ENCODE assay signal across 8 cellular contexts in genomic region chr1:23799570-23800395, GRCh38. TPM values are rescaled to one million over a fixed set of nuclear protein-coding genes. Genes with fewer than 3 reads are reported as not detected.
DNase-seq lines count a peak whose midpoint lies in the region; ATAC-seq and TF ChIP-seq lines count a peak whose summit lies in the region.

No MANE protein-coding gene starts in this region.

- 6% methylated on average over 3 of the region's 47 CpGs; no CpG with 5 or more reads in 1 of the 2 donors for WGBS in gastroesophageal sphincter (ENCODE audit: low coverage in 1 of 2), 2 donors

- intact Hi-C loops in Caco-2 (cut with micrococcal nuclease; ENCODE audit: unreplicated experiment) = loop anchor here (1.0 to 10.0 kb wide), 3 partner anchors 8 to 225 kb away; partner anchors contain the start of gene LYPLA2
- intact Hi-C loops in activated T-helper 1 cell treated with anti-CD3 and anti-CD28 coated beads, Interleukin-12 subunit alpha, Interleukin-12 subunit beta, Interleukin-2, Interleukin-4 antibody, amounts not matched to agents 30 ng/mL and 10 ng/mL and 1 ng/mL, durations not matched to agents 14 hours and 24 hours and 36 hours (cut with micrococcal nuclease) = loop anchor here (1.0 to 5.0 kb wide), 9 partner anchors 8 to 1347 kb away; partner anchors contain the start of genes FUCA1, HMGCL, LYPLA2 and PITHD1

- TF ChIP-seq POLR2A in gastroesophageal sphincter (IDR thresholded peaks at IDR 0.05) = peak in 1 of 2 donors; percentile 25

- H3K27me3 Mint-ChIP-seq in Caco-2 (ENCODE audit: insufficient read depth, unreplicated experiment) = no peaks in the 10 kb centered on the region
- H3K27me3 Mint-ChIP-seq in activated T-helper 1 cell treated with anti-CD3 and anti-CD28 coated beads, Interleukin-12 subunit alpha, Interleukin-12 subunit beta, Interleukin-2, Interleukin-4 antibody, amounts not matched to agents 30 ng/mL and 10 ng/mL and 1 ng/mL, durations not matched to agents 14 hours and 24 hours and 36 hours (ENCODE audit: insufficient read depth) = peaks cover 2% of the 10 kb centered on the region
- H3K27me3 Mint-ChIP-seq in osteocyte (ENCODE audit: unreplicated experiment) = no peaks in the 10 kb centered on the region

- peak overlapping the region; percentile 96 for H3K4me3 ChIP-seq in Caco-2 (ENCODE audit: low read depth, low read length)
- H3K4me3 ChIP-seq in LNCaP clone FGC (ENCODE audit: low read depth, low read length) = peak overlapping the region; percentile 68
- H3K4me3 ChIP-seq in gastroesophageal sphincter = peak overlapping the region; percentile 47 to 78

- H3K4me1 ChIP-seq in Caco-2 = peaks cover 7% of the 10 kb centered on the region; the same call in 1 of the 2 replicates
- H3K4me1 ChIP-seq in gastroesophageal sphincter = peaks cover 0 to 27% (median 15%) of the 10 kb centered on the region in 3 donors

- BruUV-seq in Caco-2 (replicated peaks; lab: Mats Ljungman, UMichigan) = TSS peak; percentile 45

- peaks cover 40% of the 10 kb centered on the region for H3K36me3 Mint-ChIP-seq in Caco-2 (ENCODE audit: insufficient read depth, unreplicated experiment)
- H3K36me3 Mint-ChIP-seq in activated T-helper 1 cell treated with anti-CD3 and anti-CD28 coated beads, Interleukin-12 subunit alpha, Interleukin-12 subunit beta, Interleukin-2, Interleukin-4 antibody, amounts not matched to agents 30 ng/mL and 10 ng/mL and 1 ng/mL, durations not matched to agents 14 hours and 24 hours and 36 hours (ENCODE audit: low read depth) = peaks cover 16% of the 10 kb centered on the region
- H3K36me3 Mint-ChIP-seq in osteocyte (ENCODE audit: unreplicated experiment) = peaks cover 7% of the 10 kb centered on the region

- TF ChIP-seq CTCF in Caco-2 (IDR thresholded peaks at IDR 0.05; ENCODE audit: insufficient read depth in 1 of 2, low read depth in 1 of 2, low read length in 1 of 2, severe bottlenecking in 1 of 2, unreplicated experiment in 1 of 2) = no peak
- no peak for TF ChIP-seq CTCF in GM20000 (IDR thresholded peaks at IDR 0.05; ENCODE audit: extremely low read depth, missing control alignments)
- no peak for TF ChIP-seq CTCF in LNCaP clone FGC (IDR thresholded peaks at IDR 0.05; ENCODE audit: control insufficient read depth, extremely low read depth, insufficient read depth)
- no peak for TF ChIP-seq CTCF in gastroesophageal sphincter (IDR thresholded peaks at IDR 0.05)
- no peak for TF ChIP-seq CTCF in osteocyte (IDR thresholded peaks at IDR 0.05)

- DNase-seq in Caco-2 (peak; percentile 71 to 78), GM20000 (ENCODE audit: low spot score) (peak; percentile 83), LNCaP clone FGC (ENCODE audit: low read depth) (no peak), osteocyte (ENCODE audit: extremely low spot score, unreplicated experiment) (no peak), occipital lobe (lab: John Stamatoyannopoulos, UW) (no peak), NCI-H2107 treated with DMSO at 0.1 percent for 48 hours (lab: John Stamatoyannopoulos, UW; ENCODE audit: unreplicated experiment) (no peak)
- peak; percentile 18 for DNase-seq in activated T-helper 1 cell treated with anti-CD3 and anti-CD28 coated beads, Interleukin-12 subunit alpha, Interleukin-12 subunit beta, Interleukin-2, Interleukin-4 antibody, amounts not matched to agents 30 ng/mL and 10 ng/mL and 1 ng/mL, durations not matched to agents 14 hours and 24 hours and 36 hours (ENCODE audit: low spot score)

- no peaks in the 10 kb centered on the region for H3K4me1 Mint-ChIP-seq in Caco-2 (ENCODE audit: low read depth, unreplicated experiment)
- peaks cover 13% of the 10 kb centered on the region for H3K4me1 Mint-ChIP-seq in activated T-helper 1 cell treated with anti-CD3 and anti-CD28 coated beads, Interleukin-12 subunit alpha, Interleukin-12 subunit beta, Interleukin-2, Interleukin-4 antibody, amounts not matched to agents 30 ng/mL and 10 ng/mL and 1 ng/mL, durations not matched to agents 14 hours and 24 hours and 36 hours (ENCODE audit: low read depth)
- H3K4me1 Mint-ChIP-seq in osteocyte (ENCODE audit: unreplicated experiment) = peaks cover 15% of the 10 kb centered on the region

- H3K27ac Mint-ChIP-seq in Caco-2 (ENCODE audit: unreplicated experiment) (peak overlapping the region; percentile 96), osteocyte (ENCODE audit: unreplicated experiment) (peak overlapping the region; percentile 86)
- peak overlapping the region; percentile 88 for H3K27ac Mint-ChIP-seq in activated T-helper 1 cell treated with anti-CD3 and anti-CD28 coated beads, Interleukin-12 subunit alpha, Interleukin-12 subunit beta, Interleukin-2, Interleukin-4 antibody, amounts not matched to agents 30 ng/mL and 10 ng/mL and 1 ng/mL, durations not matched to agents 14 hours and 24 hours and 36 hours

- no peaks in the 10 kb centered on the region for H3K27me3 ChIP-seq in Caco-2 (replicated peaks; ENCODE audit: control insufficient read depth, insufficient read depth, low read length)
- no peaks in the 10 kb centered on the region for H3K27me3 ChIP-seq in gastroesophageal sphincter

- peak; percentile 26 for ATAC-seq in gastroesophageal sphincter

- H3K27ac ChIP-seq in gastroesophageal sphincter = peak overlapping the region; percentile 12 to 94 (median 90)

- POLR2A ChIA-PET in Caco-2 (lab: Charles Lee) = interaction anchor here (0.6 to 3.5 kb wide), 9 partner anchors 8 to 160 kb away, joined by 3 to 20 read pairs (median 5); partner anchors contain the start of genes HMGCL, LYPLA2, PITHD1 and PNRC2

- CTCF ChIA-PET in Caco-2 (lab: Charles Lee) = interaction anchor here (0.6 to 2.2 kb wide), 6 partner anchors 8 to 139 kb away, joined by 3 to 6 read pairs (median 4); partner anchors contain the start of genes FUCA1, HMGCL and PITHD1

- TF ChIP-seq EP300 in gastroesophageal sphincter (IDR thresholded peaks at IDR 0.05) = no peak

- H3K9me3 Mint-ChIP-seq in Caco-2 (ENCODE audit: unreplicated experiment) (no peaks in the 10 kb centered on the region), osteocyte (ENCODE audit: unreplicated experiment) (no peaks in the 10 kb centered on the region)
- no peaks in the 10 kb centered on the region for H3K9me3 Mint-ChIP-seq in activated T-helper 1 cell treated with anti-CD3 and anti-CD28 coated beads, Interleukin-12 subunit alpha, Interleukin-12 subunit beta, Interleukin-2, Interleukin-4 antibody, amounts not matched to agents 30 ng/mL and 10 ng/mL and 1 ng/mL, durations not matched to agents 14 hours and 24 hours and 36 hours

- H3K9me3 ChIP-seq in Caco-2 (no peaks in the 10 kb centered on the region), gastroesophageal sphincter (no peaks in the 10 kb centered on the region)

- H3K36me3 ChIP-seq in Caco-2 (ENCODE audit: control insufficient read depth, insufficient read depth, low read length) (no peaks in the 10 kb centered on the region; the same call in 1 of the 2 replicates), gastroesophageal sphincter (peaks cover 0 to 51% of the 10 kb centered on the region in 2 donors)

- H3K4me3 Mint-ChIP-seq in Caco-2 (ENCODE audit: unreplicated experiment) = peak overlapping the region; percentile 91
- H3K4me3 Mint-ChIP-seq in activated T-helper 1 cell treated with anti-CD3 and anti-CD28 coated beads, Interleukin-12 subunit alpha, Interleukin-12 subunit beta, Interleukin-2, Interleukin-4 antibody, amounts not matched to agents 30 ng/mL and 10 ng/mL and 1 ng/mL, durations not matched to agents 14 hours and 24 hours and 36 hours = peak overlapping the region; percentile 97
- H3K4me3 Mint-ChIP-seq in osteocyte (ENCODE audit: unreplicated experiment) = peak overlapping the region; percentile 84

RNA-seq across cellular contexts. Expression of gene GALE, which starts 0.8 kb away (rescaled TPM):
- total RNA-seq in Caco-2 (2022) = 51.6 and 57.1 TPM in 2 replicates
- 62.4 and 63.4 TPM in 2 replicates for total RNA-seq in activated T-helper 1 cell treated with anti-CD3 and anti-CD28 coated beads, Interleukin-12 subunit alpha, Interleukin-12 subunit beta, Interleukin-2, Interleukin-4 antibody, amounts not matched to agents 30 ng/mL and 10 ng/mL and 1 ng/mL, durations not matched to agents 14 hours and 24 hours and 36 hours
- total RNA-seq in gastroesophageal sphincter = 10 to 100 TPM in 3 of 4 donors, 1 to 10 TPM in 1; 7.4 to 25.2 (median 12.9) TPM
- total RNA-seq in osteocyte = 17.5 and 20.0 TPM in 2 replicates
- 20.0 TPM for total RNA-seq in occipital lobe

RNA-seq across cellular contexts. Expression of gene LYPLA2, which starts 8.8 kb away (rescaled TPM):
- total RNA-seq in Caco-2 (2022) (52.5 and 63.1 TPM in 2 replicates), gastroesophageal sphincter (10 to 100 TPM; 25.7 to 30.4 (median 29.2) TPM), osteocyte (39.2 and 39.9 TPM in 2 replicates), occipital lobe (20.7 TPM)
- 91.4 and 96.1 TPM in 2 replicates for total RNA-seq in activated T-helper 1 cell treated with anti-CD3 and anti-CD28 coated beads, Interleukin-12 subunit alpha, Interleukin-12 subunit beta, Interleukin-2, Interleukin-4 antibody, amounts not matched to agents 30 ng/mL and 10 ng/mL and 1 ng/mL, durations not matched to agents 14 hours and 24 hours and 36 hours

RNA-seq across cellular contexts. Expression of gene PITHD1, which starts 21.6 kb away (rescaled TPM):
- 44.7 and 47.8 TPM in 2 replicates for total RNA-seq in Caco-2 (2022)
- total RNA-seq in activated T-helper 1 cell treated with anti-CD3 and anti-CD28 coated beads, Interleukin-12 subunit alpha, Interleukin-12 subunit beta, Interleukin-2, Interleukin-4 antibody, amounts not matched to agents 30 ng/mL and 10 ng/mL and 1 ng/mL, durations not matched to agents 14 hours and 24 hours and 36 hours = 83.2 and 83.4 TPM in 2 replicates
- total RNA-seq in gastroesophageal sphincter = 10 to 100 TPM; 56.3 to 77.6 (median 60.8) TPM
- total RNA-seq in osteocyte = 42.4 and 44.3 TPM in 2 replicates
- total RNA-seq in occipital lobe = 57.9 TPM

RNA-seq across cellular contexts. Expression of gene HMGCL, which starts 25.4 kb away (rescaled TPM):
- total RNA-seq in Caco-2 (2022) (18.3 and 19.4 TPM in 2 replicates), gastroesophageal sphincter (10 to 100 TPM; 24.1 to 61.0 (median 47.2) TPM), osteocyte (34.1 and 37.4 TPM in 2 replicates), occipital lobe (13.7 TPM)
- 18.5 and 19.9 TPM in 2 replicates for total RNA-seq in activated T-helper 1 cell treated with anti-CD3 and anti-CD28 coated beads, Interleukin-12 subunit alpha, Interleukin-12 subunit beta, Interleukin-2, Interleukin-4 antibody, amounts not matched to agents 30 ng/mL and 10 ng/mL and 1 ng/mL, durations not matched to agents 14 hours and 24 hours and 36 hours

RNA-seq across cellular contexts. Expression of gene ELOA, which starts 56.5 kb away (rescaled TPM):
- total RNA-seq in Caco-2 (2022) (29.4 and 31.3 TPM in 2 replicates), gastroesophageal sphincter (10 to 100 TPM; 37.8 to 41.9 (median 41.4) TPM), osteocyte (41.4 and 47.0 TPM in 2 replicates), occipital lobe (23.7 TPM)
- total RNA-seq in activated T-helper 1 cell treated with anti-CD3 and anti-CD28 coated beads, Interleukin-12 subunit alpha, Interleukin-12 subunit beta, Interleukin-2, Interleukin-4 antibody, amounts not matched to agents 30 ng/mL and 10 ng/mL and 1 ng/mL, durations not matched to agents 14 hours and 24 hours and 36 hours = 54.5 and 55.2 TPM in 2 replicates

Comparison
In these comparisons a context has a peak if more than half of its experiments do, and no peak if none do; other contexts are left out.
1. DNase-seq: peak in Caco-2 (2 of 2), GM20000 (single experiment) and activated T-helper 1 cell treated with anti-CD3 and anti-CD28 coated beads, Interleukin-12 subunit alpha, Interleukin-12 subunit beta, Interleukin-2, Interleukin-4 antibody, amounts not matched to agents 30 ng/mL and 10 ng/mL and 1 ng/mL, durations not matched to agents 14 hours and 24 hours and 36 hours (single experiment); none in LNCaP clone FGC (single experiment), osteocyte (single experiment), occipital lobe (single experiment) and NCI-H2107 treated with DMSO at 0.1 percent for 48 hours (single experiment).
2. Peak in every context shown above with its lines, with median percentiles within 50 percentile points of each other: H3K4me3 ChIP-seq, H3K27ac Mint-ChIP-seq and H3K4me3 Mint-ChIP-seq.